In genomic region chr11:35159111-35159510, GRCh38 we compare ENCODE assay signal across 9 cellular contexts. TPM values are rescaled to one million over a fixed set of nuclear protein-coding genes. Genes with fewer than 3 reads are reported as not detected.
DNase-seq lines count a peak whose midpoint lies in the region; ATAC-seq lines count a peak whose summit lies in the region.
"Had no signal": no experiment of that assay in that cellular context is flagged by ENCODE, and none has a peak within 500 bp of the region (broad histone marks: within the 10 kb centered on the region; RNA-seq: fewer than 3 reads in every experiment).

No MANE protein-coding gene starts in this region.

- peak overlapping the region; percentile 10 for H3K4me3 ChIP-seq in CD8-positive, alpha-beta memory T cell (ENCODE audit: low read length)
- H3K4me3 ChIP-seq in SJSA1 (no peak overlapping the region), rectal smooth muscle tissue (ENCODE audit: low read length) (no peak overlapping the region)
- H3K4me3 ChIP-seq: GM23338 had no signal

- no peaks in the 10 kb centered on the region for H3K9me3 ChIP-seq in CD8-positive, alpha-beta memory T cell (ENCODE audit: low read length)
- H3K9me3 ChIP-seq in SJSA1 (replicated peaks), result no peaks in the 10 kb centered on the region

- no peak overlapping the region for H3K27ac ChIP-seq in CD8-positive, alpha-beta memory T cell (ENCODE audit: low read depth, low read length)
- H3K27ac ChIP-seq in SJSA1, result peak overlapping the region; percentile 8; the same call in 1 of the 2 replicates
- peak overlapping the region; percentile 0 for H3K27ac ChIP-seq in rectal smooth muscle tissue (ENCODE audit: low read depth, low read length)

- H3K4me1 ChIP-seq in CD8-positive, alpha-beta memory T cell (ENCODE audit: insufficient read depth, low read length), result peaks cover 99% of the 10 kb centered on the region
- H3K4me1 ChIP-seq in SJSA1 (replicated peaks) (peaks cover 52% of the 10 kb centered on the region), rectal smooth muscle tissue (ENCODE audit: control insufficient read depth, insufficient read depth, low read length) (peaks cover 23% of the 10 kb centered on the region)

- no peak overlapping the region for H3K9ac ChIP-seq in rectal smooth muscle tissue (ENCODE audit: low read length)

- peaks cover 98 to 100% (median 100%) of the 10 kb centered on the region in 3 donors for H3K4me1 Mint-ChIP-seq in CD8-positive, alpha-beta memory T cell

- H3K4me3 Mint-ChIP-seq in CD8-positive, alpha-beta memory T cell, result peak overlapping the region; percentile 8 to 79 (median 58)
- H3K4me3 Mint-ChIP-seq: GM23338 had no signal

- ATAC-seq in esophagus mucosa (peak; percentile 68), GM18502 (IDR thresholded peaks at IDR 0.05; ENCODE audit: poor library complexity, unreplicated experiment) (no peak)

- no peak for DNase-seq in CD8-positive, alpha-beta memory T cell
- DNase-seq in SJSA1 (ENCODE audit: low read depth in 1 of 2, low spot score in 2 of 2), result no peak
- no peak for DNase-seq in NCI-H82 (lab: John Stamatoyannopoulos, UW)
- no peak for DNase-seq in hypothalamus (lab: John Stamatoyannopoulos, UW)
- DNase-seq: stimulated activated CD4-positive, alpha-beta T cell treated with anti-CD3 and anti-CD28 coated beads, Interleukin-4, amount 100 ng/mL, for 4 hours had no signal

- H3K27ac Mint-ChIP-seq in CD8-positive, alpha-beta memory T cell, result peak overlapping the region; percentile 95 to 100 (median 100)
- H3K27ac Mint-ChIP-seq: GM23338 had no signal

- peaks cover 2 to 91% (median 24%) of the 10 kb centered on the region in 3 donors for H3K36me3 Mint-ChIP-seq in CD8-positive, alpha-beta memory T cell

- no peaks in the 10 kb centered on the region for H3K36me3 ChIP-seq in CD8-positive, alpha-beta memory T cell (ENCODE audit: insufficient read depth, low read length)
- H3K36me3 ChIP-seq in SJSA1, result peaks cover 77% of the 10 kb centered on the region
- H3K36me3 ChIP-seq in rectal smooth muscle tissue (ENCODE audit: control insufficient read depth, insufficient read depth, low read length), result no peaks in the 10 kb centered on the region

- POLR2A ChIA-PET in CD8-positive, alpha-beta memory T cell (lab: Charles Lee), result interaction anchor here (0.9 to 1.2 kb wide), 3 partner anchors 19 to 44 kb away, joined by 3 to 4 read pairs (median 4); no protein-coding TSS in a partner anchor

- H3K27me3 ChIP-seq in CD8-positive, alpha-beta memory T cell (ENCODE audit: insufficient read depth, low read length, poor library complexity, severe bottlenecking), result no peaks in the 10 kb centered on the region
- H3K27me3 ChIP-seq in SJSA1 (replicated peaks) (no peaks in the 10 kb centered on the region), rectal smooth muscle tissue (ENCODE audit: control insufficient read depth, insufficient read depth, low read length) (no peaks in the 10 kb centered on the region)

- CTCF ChIA-PET in CD8-positive, alpha-beta memory T cell (lab: Charles Lee), result interaction anchor here (1.1 to 9.6 kb wide), 3 partner anchors 8 to 38 kb away, joined by 3 to 111 read pairs (median 3); no protein-coding TSS in a partner anchor

- H3K27me3 Mint-ChIP-seq in CD8-positive, alpha-beta memory T cell, result no peaks in the 10 kb centered on the region

- H3K9me3 Mint-ChIP-seq in CD8-positive, alpha-beta memory T cell, result peaks cover 0 to 3% (median 0%) of the 10 kb centered on the region in 5 donors
- H3K9me3 Mint-ChIP-seq: GM23338 had no signal

RNA-seq across cellular contexts. Expression of gene CD44, which starts 20.1 kb away (rescaled TPM):
- 100 to 1,000 TPM; 510 to 534 TPM for total RNA-seq in CD8-positive, alpha-beta memory T cell
- polyA plus RNA-seq in CD8-positive, alpha-beta memory T cell, result 338 TPM
- total RNA-seq in SJSA1 (2014; rRNA removed; shearing (Covaris generic)), result 102 and 121 TPM in 2 replicates
- total RNA-seq in esophagus mucosa, result 814 TPM
